ENCODE assay signal across 33 cellular contexts in genomic region chrX:53076671-53077070, GRCh38. TPM values are rescaled to one million over a fixed set of nuclear protein-coding genes. Genes with fewer than 3 reads are reported as not detected.
"Had no signal": no experiment of that assay in that cellular context is flagged by ENCODE, and none has a peak within 500 bp of the region (broad histone marks: within the 10 kb centered on the region; RNA-seq: fewer than 3 reads in every experiment).

No MANE protein-coding gene starts in this region.

- DNase-seq: activated B cell treated with CpG ODN at 0.5 μM for 24 hours; activated CD4-positive, alpha-beta memory T cell treated with anti-CD3 and anti-CD28 coated beads for 36 hours; activated CD4-positive, alpha-beta T cell treated with anti-CD3 and anti-CD28 coated beads for 36 hours; activated CD4-positive, alpha-beta T cell treated with anti-CD3 and anti-CD28 coated beads for 48 hours; activated CD4-positive, alpha-beta T cell treated with anti-CD3 and anti-CD28 coated beads, Interleukin-2, amount 50 U/mL, for 1 hour; activated CD4-positive, alpha-beta T cell treated with anti-CD3 and anti-CD28 coated beads, Interleukin-2, amount 50 U/mL, for 4 hours; activated CD4-positive, CD25-positive, alpha-beta regulatory T cell treated with anti-CD3 and anti-CD28 coated beads, Interleukin-2, amount 50 U/mL, for 72 hours; activated CD8-positive, alpha-beta memory T cell treated with anti-CD3 and anti-CD28 coated beads, Interleukin-2, amount 50 U/mL, for 4 hours; activated CD8-positive, alpha-beta T cell treated with anti-CD3 and anti-CD28 coated beads for 36 hours; activated effector memory CD4-positive, alpha-beta T cell treated with anti-CD3 and anti-CD28 coated beads, Interleukin-2, amount 50 U/mL, for 16 hours; activated naive CD4-positive, alpha-beta T cell treated with anti-CD3 and anti-CD28 coated beads, Interleukin-2, amount 10 ng/mL, durations not matched to agents 7 days and 5 days; activated naive CD4-positive, alpha-beta T cell treated with Interleukin-2 at 50 U/mL for 16 hours; activated naive CD8-positive, alpha-beta T cell treated with anti-CD3 and anti-CD28 coated beads, Interleukin-2, amount 10 ng/mL, durations not matched to agents 7 days and 5 days; activated naive CD8-positive, alpha-beta T cell treated with anti-CD3 and anti-CD28 coated beads, Interleukin-2, amount 50 U/mL, for 24 hours; activated T-cell treated with anti-CD3 and anti-CD28 coated beads for 4 hours; activated T-cell treated with anti-CD3 and anti-CD28 coated beads, Interleukin-2, amount 50 U/mL, for 1 hour; activated T-cell treated with anti-CD3 and anti-CD28 coated beads, Interleukin-2, amount 50 U/mL, for 4 hours; activated T-cell treated with anti-CD3 and anti-CD28 coated beads, Interleukin-2, amount 50 U/mL, for 72 hours; amygdala; anterior cingulate cortex; body of pancreas; brain microvascular endothelial cell; central memory CD4-positive, alpha-beta T cell; cerebellar nuclear complex; T-cell; T-helper 17 cell; T1000 had no signal

- ATAC-seq: activated CD4-positive, alpha-beta T cell treated with anti-CD3 and anti-CD28 coated beads for 36 hours; activated CD8-positive, alpha-beta T cell treated with anti-CD3 and anti-CD28 coated beads for 36 hours; activated naive CD8-positive, alpha-beta T cell treated with anti-CD3 and anti-CD28 coated beads, Interleukin-2, amount 50 U/mL, for 24 hours; activated T-cell treated with anti-CD3 and anti-CD28 coated beads, Interleukin-2, amount 50 U/mL, for 4 hours; activated T-cell treated with anti-CD3 and anti-CD28 coated beads, Interleukin-2, amount 50 U/mL, for 72 hours; activated T-helper 17 cell treated with anti-CD3 and anti-CD28 coated beads, Interleukin-2, amount 50 U/mL, for 72 hours; body of pancreas; T-cell; T-helper 17 cell had no signal

- H3K27ac Mint-ChIP-seq: activated B cell treated with CpG ODN at 0.5 μM for 24 hours; activated CD4-positive, alpha-beta memory T cell treated with anti-CD3 and anti-CD28 coated beads for 36 hours; activated CD4-positive, alpha-beta T cell treated with anti-CD3 and anti-CD28 coated beads for 36 hours; activated CD8-positive, alpha-beta T cell treated with anti-CD3 and anti-CD28 coated beads for 36 hours; activated naive CD4-positive, alpha-beta T cell treated with anti-CD3 and anti-CD28 coated beads, Interleukin-2, amount 10 ng/mL, durations not matched to agents 7 days and 5 days; activated naive CD8-positive, alpha-beta T cell; activated naive CD8-positive, alpha-beta T cell treated with anti-CD3 and anti-CD28 coated beads, Interleukin-2, amount 10 ng/mL, durations not matched to agents 7 days and 5 days; activated naive CD8-positive, alpha-beta T cell treated with anti-CD3 and anti-CD28 coated beads, Interleukin-2, amount 50 U/mL, for 24 hours; activated T-cell treated with anti-CD3 and anti-CD28 coated beads, Interleukin-2, amount 50 U/mL, for 72 hours; activated T-helper 17 cell treated with anti-CD3 and anti-CD28 coated beads, Interleukin-2, amount 50 U/mL, for 72 hours; T-cell; T-helper 17 cell had no signal

- H3K27me3 Mint-ChIP-seq: activated B cell treated with CpG ODN at 0.5 μM for 24 hours; activated CD4-positive, alpha-beta memory T cell treated with anti-CD3 and anti-CD28 coated beads for 36 hours; activated CD4-positive, alpha-beta T cell treated with anti-CD3 and anti-CD28 coated beads for 36 hours; activated CD8-positive, alpha-beta T cell treated with anti-CD3 and anti-CD28 coated beads for 36 hours; activated naive CD4-positive, alpha-beta T cell treated with anti-CD3 and anti-CD28 coated beads, Interleukin-2, amount 10 ng/mL, durations not matched to agents 7 days and 5 days; activated naive CD4-positive, alpha-beta T cell treated with anti-CD3 and anti-CD28 coated beads, Interleukin-2, amount 50 U/mL, for 24 hours; activated naive CD8-positive, alpha-beta T cell; activated naive CD8-positive, alpha-beta T cell treated with anti-CD3 and anti-CD28 coated beads, Interleukin-2, amount 10 ng/mL, durations not matched to agents 7 days and 5 days; activated naive CD8-positive, alpha-beta T cell treated with anti-CD3 and anti-CD28 coated beads, Interleukin-2, amount 50 U/mL, for 24 hours; activated T-helper 17 cell treated with anti-CD3 and anti-CD28 coated beads, Interleukin-2, amount 50 U/mL, for 72 hours; T-helper 17 cell had no signal

- H3K36me3 Mint-ChIP-seq: activated CD4-positive, alpha-beta memory T cell treated with anti-CD3 and anti-CD28 coated beads for 36 hours; activated naive CD4-positive, alpha-beta T cell treated with anti-CD3 and anti-CD28 coated beads, Interleukin-2, amount 10 ng/mL, durations not matched to agents 7 days and 5 days; activated naive CD4-positive, alpha-beta T cell treated with anti-CD3 and anti-CD28 coated beads, Interleukin-2, amount 50 U/mL, for 24 hours; activated naive CD8-positive, alpha-beta T cell; activated naive CD8-positive, alpha-beta T cell treated with anti-CD3 and anti-CD28 coated beads, Interleukin-2, amount 10 ng/mL, durations not matched to agents 7 days and 5 days; T-cell had no signal

- H3K9me3 Mint-ChIP-seq: activated B cell treated with CpG ODN at 0.5 μM for 24 hours; activated CD4-positive, alpha-beta memory T cell treated with anti-CD3 and anti-CD28 coated beads for 36 hours; activated CD8-positive, alpha-beta T cell treated with anti-CD3 and anti-CD28 coated beads for 36 hours; activated naive CD4-positive, alpha-beta T cell treated with anti-CD3 and anti-CD28 coated beads, Interleukin-2, amount 10 ng/mL, durations not matched to agents 7 days and 5 days; activated naive CD4-positive, alpha-beta T cell treated with anti-CD3 and anti-CD28 coated beads, Interleukin-2, amount 50 U/mL, for 24 hours; activated naive CD8-positive, alpha-beta T cell treated with anti-CD3 and anti-CD28 coated beads, Interleukin-2, amount 10 ng/mL, durations not matched to agents 7 days and 5 days; activated naive CD8-positive, alpha-beta T cell treated with anti-CD3 and anti-CD28 coated beads, Interleukin-2, amount 50 U/mL, for 24 hours; activated T-cell treated with anti-CD3 and anti-CD28 coated beads, Interleukin-2, amount 50 U/mL, for 4 hours; activated T-cell treated with anti-CD3 and anti-CD28 coated beads, Interleukin-2, amount 50 U/mL, for 72 hours; activated T-helper 1 cell treated with anti-CD3 and anti-CD28 coated beads, Interleukin-12 subunit alpha, Interleukin-12 subunit beta, Interleukin-2, Interleukin-4 antibody, amounts not matched to agents 30 ng/mL and 10 ng/mL and 1 ng/mL, durations not matched to agents 14 hours and 24 hours and 36 hours; activated T-helper 17 cell treated with anti-CD3 and anti-CD28 coated beads, Interleukin-2, amount 50 U/mL, for 72 hours; T-cell had no signal

- H3K4me3 Mint-ChIP-seq: activated B cell treated with CpG ODN at 0.5 μM for 24 hours; activated CD4-positive, alpha-beta memory T cell treated with anti-CD3 and anti-CD28 coated beads for 36 hours; activated CD4-positive, alpha-beta T cell treated with anti-CD3 and anti-CD28 coated beads for 36 hours; activated CD8-positive, alpha-beta T cell treated with anti-CD3 and anti-CD28 coated beads for 36 hours; activated naive CD4-positive, alpha-beta T cell treated with anti-CD3 and anti-CD28 coated beads, Interleukin-2, amount 10 ng/mL, durations not matched to agents 7 days and 5 days; activated naive CD4-positive, alpha-beta T cell treated with anti-CD3 and anti-CD28 coated beads, Interleukin-2, amount 50 U/mL, for 24 hours; activated naive CD8-positive, alpha-beta T cell; activated naive CD8-positive, alpha-beta T cell treated with anti-CD3 and anti-CD28 coated beads, Interleukin-2, amount 10 ng/mL, durations not matched to agents 7 days and 5 days; activated naive CD8-positive, alpha-beta T cell treated with anti-CD3 and anti-CD28 coated beads, Interleukin-2, amount 50 U/mL, for 24 hours; activated T-cell treated with anti-CD3 and anti-CD28 coated beads, Interleukin-2, amount 50 U/mL, for 4 hours; activated T-cell treated with anti-CD3 and anti-CD28 coated beads, Interleukin-2, amount 50 U/mL, for 72 hours; activated T-helper 1 cell treated with anti-CD3 and anti-CD28 coated beads, Interleukin-12 subunit alpha, Interleukin-12 subunit beta, Interleukin-2, Interleukin-4 antibody, amounts not matched to agents 30 ng/mL and 10 ng/mL and 1 ng/mL, durations not matched to agents 14 hours and 24 hours and 36 hours; activated T-helper 17 cell treated with anti-CD3 and anti-CD28 coated beads, Interleukin-2, amount 50 U/mL, for 72 hours; T-cell; T-helper 17 cell had no signal

RNA-seq across cellular contexts. Expression of gene GPR173, which starts 28.1 kb away (rescaled TPM):
- total RNA-seq: activated CD4-positive, alpha-beta memory T cell treated with anti-CD3 and anti-CD28 coated beads for 36 hours; activated T-helper 1 cell treated with anti-CD3 and anti-CD28 coated beads, Interleukin-12 subunit alpha, Interleukin-12 subunit beta, Interleukin-2, Interleukin-4 antibody, amounts not matched to agents 30 ng/mL and 10 ng/mL and 1 ng/mL, durations not matched to agents 14 hours and 24 hours and 36 hours; activated T-helper 17 cell treated with anti-CD3 and anti-CD28 coated beads, Interleukin-2, amount 50 U/mL, for 72 hours; T-helper 1 cell treated with Interleukin-12 subunit alpha and Interleukin-12 subunit beta and Interleukin-4 antibody, amounts not matched to agents 30 ng/mL and 1 ng/mL, for 36 hours; T-helper 17 cell; T-helper 2 cell treated with Interferon-gamma antibody and Interleukin-4, amounts not matched to agents 100 ng/mL and 5 ng/mL, for 36 hours had no signal
